ENCODE assay signal across 8 cellular contexts in genomic region chr2:175167792-175168563, GRCh38. TPM values are rescaled to one million over a fixed set of nuclear protein-coding genes. Genes with fewer than 3 reads are reported as not detected.
DNase-seq lines count a peak whose midpoint lies in the region; TF ChIP-seq lines count a peak whose summit lies in the region.

Gene ATF2 (minus strand): TSS chr2:175168203. CDS start chr2:175136443, 31,760 bp downstream.

- peak; percentile 97 for DNase-seq in GM03348 (ENCODE audit: low spot score)
- peak; percentile 98 for DNase-seq in HFF-Myc (ENCODE audit: extremely low read depth, low read depth)
- DNase-seq in NAMALWA (ENCODE audit: low spot score), result peak; percentile 100
- DNase-seq in SK-N-DZ (ENCODE audit: low spot score), result peak; percentile 100
- DNase-seq in activated naive CD4-positive, alpha-beta T cell treated with anti-CD3 and anti-CD28 coated beads for 36 hours, result peak; percentile 99
- peak; percentile 100 for DNase-seq in foreskin melanocyte

- no peak for TF ChIP-seq CTCF in HFF-Myc (IDR thresholded peaks at IDR 0.05; ENCODE audit: low read depth, low read length, missing control alignments)

- H3K4me1 Mint-ChIP-seq in activated naive CD4-positive, alpha-beta T cell treated with anti-CD3 and anti-CD28 coated beads for 36 hours (ENCODE audit: low read depth), result peaks cover 43% of the 10 kb centered on the region

- H3K4me3 Mint-ChIP-seq in activated naive CD4-positive, alpha-beta T cell treated with anti-CD3 and anti-CD28 coated beads for 36 hours, result peak within 1 kb of the TSS; percentile 99

- peak within 1 kb of the TSS; percentile 72 for H3K4me3 ChIP-seq in HFF-Myc (replicated peaks; ENCODE audit: low read depth, low read length)
- H3K4me3 ChIP-seq in neuron (ENCODE audit: low read length), result peak within 1 kb of the TSS; percentile 99
- H3K4me3 ChIP-seq in subcutaneous abdominal adipose tissue (ENCODE audit: low read depth in 1 of 5, low read length in 5 of 5), result peak within 1 kb of the TSS; percentile 79 to 100 (median 100)

- no peaks in the 10 kb centered on the region for H3K9me3 Mint-ChIP-seq in activated naive CD4-positive, alpha-beta T cell treated with anti-CD3 and anti-CD28 coated beads for 36 hours

- peaks cover 2% of the 10 kb centered on the region for H3K36me3 Mint-ChIP-seq in activated naive CD4-positive, alpha-beta T cell treated with anti-CD3 and anti-CD28 coated beads for 36 hours (ENCODE audit: low read depth)

- H3K9me3 ChIP-seq in neuron (ENCODE audit: low read length) (peaks cover 4% of the 10 kb centered on the region), subcutaneous abdominal adipose tissue (ENCODE audit: control insufficient read depth in 5 of 5, low read length in 5 of 5) (no peaks in the 10 kb centered on the region)

- CTCF ChIA-PET in activated naive CD4-positive, alpha-beta T cell treated with anti-CD3 and anti-CD28 coated beads for 36 hours (lab: Charles Lee), result interaction anchor here (0.6 to 0.7 kb wide), 3 partner anchors 11 to 994 kb away, joined by 3 to 5 read pairs (median 3); no protein-coding TSS in a partner anchor

- H2AFZ ChIP-seq in neuron (ENCODE audit: low read depth, low read length), result peak within 1 kb of the TSS; percentile 72

- H3K27me3 ChIP-seq in neuron (ENCODE audit: insufficient read depth, low read length), result no peaks in the 10 kb centered on the region
- no peaks in the 10 kb centered on the region for H3K27me3 ChIP-seq in subcutaneous abdominal adipose tissue (ENCODE audit: control insufficient read depth in 5 of 5, insufficient read depth in 4 of 5, low read length in 5 of 5)

- H3K36me3 ChIP-seq in neuron (ENCODE audit: insufficient read depth, low read length) (no peaks in the 10 kb centered on the region), subcutaneous abdominal adipose tissue (ENCODE audit: control insufficient read depth in 5 of 5, insufficient read depth in 5 of 5, low read length in 5 of 5) (peaks cover 0 to 3% (median 0%) of the 10 kb centered on the region in 5 donors)

- H3K9ac ChIP-seq in subcutaneous abdominal adipose tissue (ENCODE audit: low read length in 5 of 5), result peak within 1 kb of the TSS; percentile 84 to 99 (median 99)

- H3K27me3 Mint-ChIP-seq in activated naive CD4-positive, alpha-beta T cell treated with anti-CD3 and anti-CD28 coated beads for 36 hours (ENCODE audit: low read depth), result no peaks in the 10 kb centered on the region

- H3K27ac Mint-ChIP-seq in activated naive CD4-positive, alpha-beta T cell treated with anti-CD3 and anti-CD28 coated beads for 36 hours, result peak within 1 kb of the TSS; percentile 97

- intact Hi-C loops in activated naive CD4-positive, alpha-beta T cell treated with anti-CD3 and anti-CD28 coated beads for 36 hours (cut with micrococcal nuclease), result loop anchor here (1.0 to 5.0 kb wide), 12 partner anchors 13 to 1203 kb away; partner anchors contain the start of genes ATP5MC3, GPR155, LNPK and OLA1

- H3K27ac ChIP-seq in subcutaneous abdominal adipose tissue (ENCODE audit: low read depth, low read length), result peak within 1 kb of the TSS; percentile 99

- H3K4me1 ChIP-seq in neuron (ENCODE audit: insufficient read depth, low read length) (peaks cover 14% of the 10 kb centered on the region), subcutaneous abdominal adipose tissue (ENCODE audit: control insufficient read depth in 5 of 5, insufficient read depth in 5 of 5, low read length in 5 of 5) (peaks cover 3 to 23% (median 20%) of the 10 kb centered on the region in 5 donors)

RNA-seq across cellular contexts. Expression of gene ATF2, which starts in this region (rescaled TPM):
- polyA plus RNA-seq in SK-N-DZ (2014; cell fraction: cytosol; rRNA removed), result 51.5 and 53.3 TPM in 2 replicates
- polyA plus RNA-seq in SK-N-DZ (2014; cell fraction: nucleus; rRNA removed), result 30.5 and 35.1 TPM in 2 replicates
- total RNA-seq in activated naive CD4-positive, alpha-beta T cell treated with anti-CD3 and anti-CD28 coated beads for 36 hours, result 10 to 100 TPM; 48.0 to 53.3 TPM

Comparison
In these comparisons a context has a peak if more than half of its experiments do, and no peak if none do; other contexts are left out.
1. Peak in every context shown above with its lines: DNase-seq, H3K4me3 ChIP-seq and H3K27ac ChIP-seq.